ENCODE assay signal across 1 cellular context in genomic region chr6:149990109-149990671, GRCh38.
TF ChIP-seq lines count a peak whose summit lies in the region.

No MANE protein-coding gene starts in this region.

TF ChIP-seq in H1, 55 proteins besides CTCF, POLR2A, EP300 and RAD21:
- TF ChIP-seq POU5F1 (IDR thresholded peaks at IDR 0.05; ENCODE audit: low read depth, low read length) (no peak), CBX8 (IDR thresholded peaks at IDR 0.05; ENCODE audit: borderline replicate concordance, low read depth, low read length) (no peak), KDM4A (IDR thresholded peaks at IDR 0.05; ENCODE audit: low read depth, low read length, severe bottlenecking) (no peak), FOSL1 (IDR thresholded peaks at IDR 0.05; ENCODE audit: insufficient read depth, low read depth, low read length) (no peak), ATF2 (IDR thresholded peaks at IDR 0.05; ENCODE audit: low read length) (no peak), MAFK (IDR thresholded peaks at IDR 0.05; ENCODE audit: low read depth, low read length) (no peak), EZH2 (IDR thresholded peaks at IDR 0.05; ENCODE audit: low read depth, low read length, severe bottlenecking) (peak; percentile 88), JUND (IDR thresholded peaks at IDR 0.05; ENCODE audit: low read length) (no peak), CBX5 (IDR thresholded peaks at IDR 0.05; ENCODE audit: low read depth, low read length) (no peak), NANOG (IDR thresholded peaks at IDR 0.05; ENCODE audit: insufficient read depth, low read depth, low read length, poor library complexity, severe bottlenecking) (peak; percentile 77), SRF (IDR thresholded peaks at IDR 0.05; ENCODE audit: low read depth, low read length) (no peak), MAX (IDR thresholded peaks at IDR 0.05) (no peak), BRCA1 (IDR thresholded peaks at IDR 0.05; ENCODE audit: low read depth, low read length) (no peak), ASH2L (IDR thresholded peaks at IDR 0.05; ENCODE audit: low read length) (no peak), E2F6 (IDR thresholded peaks at IDR 0.05) (no peak), KDM5A (IDR thresholded peaks at IDR 0.05; ENCODE audit: low read length) (no peak), SUZ12 (IDR thresholded peaks at IDR 0.05; ENCODE audit: low read length) (peak; percentile 88), CHD2 (IDR thresholded peaks at IDR 0.05; ENCODE audit: low read length) (no peak), YY1 (IDR thresholded peaks at IDR 0.05; ENCODE audit: low read depth, low read length) (no peak), CREB1 (IDR thresholded peaks at IDR 0.05) (no peak), SIRT6 (IDR thresholded peaks at IDR 0.05; ENCODE audit: low read length) (no peak), CHD7 (IDR thresholded peaks at IDR 0.05; ENCODE audit: insufficient replicate concordance, low read length) (no peak), CTBP2 (IDR thresholded peaks at IDR 0.05; ENCODE audit: borderline replicate concordance, insufficient read depth, insufficient read length, low read length) (no peak), RNF2 (IDR thresholded peaks at IDR 0.05; ENCODE audit: borderline replicate concordance, low read depth, low read length, missing control alignments, poor library complexity, severe bottlenecking) (peak; percentile 7), TCF12 (IDR thresholded peaks at IDR 0.05; ENCODE audit: low read depth, low read length) (no peak)
